8 cellular contexts compared by ENCODE assay signal in the genomic region with DNA sequence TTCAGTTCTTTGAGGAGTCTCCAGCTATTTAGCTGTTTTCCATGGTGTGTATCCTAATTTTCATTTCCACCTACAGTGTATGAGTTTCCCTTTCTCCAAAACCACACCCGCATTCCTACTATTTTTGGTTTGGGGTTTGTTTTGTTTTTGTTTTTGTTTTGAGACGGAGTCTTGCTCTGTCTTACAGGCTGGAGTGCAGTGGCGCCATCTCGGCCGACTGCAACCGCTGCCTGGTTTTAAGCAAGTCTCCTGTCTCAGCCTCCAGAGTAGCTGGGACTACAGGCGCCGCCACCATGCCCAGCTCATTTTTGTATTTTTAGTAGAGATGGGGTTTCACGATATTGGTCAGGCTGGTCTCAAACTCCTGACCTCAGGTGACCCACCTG.
DNase-seq lines count a peak whose midpoint lies in the region; ATAC-seq and TF ChIP-seq lines count a peak whose summit lies in the region.
"Not testable (repeated sequence)": the region's sequence is repeated elsewhere in the genome, so short reads cannot be mapped to it uniquely, and the experiment has no call there.

No MANE protein-coding gene starts in this region.

- ATAC-seq in GM18909 (IDR thresholded peaks at IDR 0.05; ENCODE audit: poor library complexity, unreplicated experiment): peak; percentile 54
- peak; percentile 39 for ATAC-seq in HG02885 (IDR thresholded peaks at IDR 0.05; ENCODE audit: poor library complexity, unreplicated experiment)
- not testable (repeated sequence) for ATAC-seq in activated B cell treated with CpG ODN at 0.5 μM for 24 hours (ENCODE audit: low read depth)

- TF ChIP-seq CTCF in AG04450 (IDR thresholded peaks at IDR 0.05; ENCODE audit: low read depth, low read length); activated B cell treated with CpG ODN at 0.5 μM for 24 hours (IDR thresholded peaks at IDR 0.05): not testable (repeated sequence)

- H3K4me3 ChIP-seq in AG04450 (ENCODE audit: low read depth, low read length): peak overlapping the region; percentile 88

- H3K4me1 Mint-ChIP-seq in activated B cell treated with CpG ODN at 0.5 μM for 24 hours: peaks cover 29% of the 10 kb centered on the region

- POLR2A ChIA-PET in AG04450 (lab: Yijun Ruan, JAX): interaction anchor here (1.0 kb wide), 1 partner anchor 14 kb away, joined by 4 read pairs; no protein-coding TSS in a partner anchor
- POLR2A ChIA-PET in activated B cell treated with CpG ODN at 0.5 μM for 24 hours (lab: Charles Lee): interaction anchor here (1.4 kb wide), 1 partner anchor 190 kb away, joined by 9 read pairs; the partner anchor contains the start of gene MZT2A

- H3K27me3 ChIP-seq in AG04450 (ENCODE audit: control insufficient read depth, insufficient read depth, low read length): not testable (repeated sequence)

- not testable (repeated sequence) for H3K27me3 Mint-ChIP-seq in activated B cell treated with CpG ODN at 0.5 μM for 24 hours

- not testable (repeated sequence) for H3K9me3 ChIP-seq in AG04450 (ENCODE audit: control insufficient read depth, insufficient read depth, low read length)

- intact Hi-C loops in activated B cell treated with CpG ODN at 0.5 μM for 24 hours (cut with micrococcal nuclease): loop anchor here (1.0 to 2.0 kb wide), 2 partner anchors 10 to 578 kb away; partner anchors contain the start of gene PLEKHB2

- peaks cover 25% of the 10 kb centered on the region for H3K36me3 Mint-ChIP-seq in activated B cell treated with CpG ODN at 0.5 μM for 24 hours (ENCODE audit: low read depth)

- peak overlapping the region; percentile 77 for H3K27ac ChIP-seq in AG04450 (ENCODE audit: low read depth, low read length)

- H3K27ac Mint-ChIP-seq in activated B cell treated with CpG ODN at 0.5 μM for 24 hours: peak overlapping the region; percentile 82

- H3K9me3 Mint-ChIP-seq in activated B cell treated with CpG ODN at 0.5 μM for 24 hours: not testable (repeated sequence)

- CTCF ChIA-PET in AG04450 (lab: Charles Lee) (interaction anchor here (1.8 to 3.6 kb wide), 3 partner anchors 10 to 190 kb away, joined by 5 to 31 read pairs (median 9); partner anchors contain the start of gene MZT2A), activated B cell treated with CpG ODN at 0.5 μM for 24 hours (lab: Charles Lee) (interaction anchor here (1.7 to 4.0 kb wide), 2 partner anchors 10 to 190 kb away, joined by 6 to 35 read pairs; partner anchors contain the start of gene MZT2A)

- DNase-seq in AG04450 (ENCODE audit: low read depth, low spot score); activated B cell treated with CpG ODN at 0.5 μM for 24 hours: not testable (repeated sequence)
- DNase-seq in NAMALWA (ENCODE audit: low spot score) (peak; percentile 68), dermis blood vessel endothelial cell (peak; percentile 52), iris pigment epithelial cell (ENCODE audit: low read depth) (peak; percentile 53), renal cortical epithelial cell (ENCODE audit: low read depth) (peak; percentile 24)

- H3K4me3 Mint-ChIP-seq in activated B cell treated with CpG ODN at 0.5 μM for 24 hours: peak overlapping the region; percentile 89
